Comparison of ENCODE assay signal across 10 cellular contexts in the genomic region with DNA sequence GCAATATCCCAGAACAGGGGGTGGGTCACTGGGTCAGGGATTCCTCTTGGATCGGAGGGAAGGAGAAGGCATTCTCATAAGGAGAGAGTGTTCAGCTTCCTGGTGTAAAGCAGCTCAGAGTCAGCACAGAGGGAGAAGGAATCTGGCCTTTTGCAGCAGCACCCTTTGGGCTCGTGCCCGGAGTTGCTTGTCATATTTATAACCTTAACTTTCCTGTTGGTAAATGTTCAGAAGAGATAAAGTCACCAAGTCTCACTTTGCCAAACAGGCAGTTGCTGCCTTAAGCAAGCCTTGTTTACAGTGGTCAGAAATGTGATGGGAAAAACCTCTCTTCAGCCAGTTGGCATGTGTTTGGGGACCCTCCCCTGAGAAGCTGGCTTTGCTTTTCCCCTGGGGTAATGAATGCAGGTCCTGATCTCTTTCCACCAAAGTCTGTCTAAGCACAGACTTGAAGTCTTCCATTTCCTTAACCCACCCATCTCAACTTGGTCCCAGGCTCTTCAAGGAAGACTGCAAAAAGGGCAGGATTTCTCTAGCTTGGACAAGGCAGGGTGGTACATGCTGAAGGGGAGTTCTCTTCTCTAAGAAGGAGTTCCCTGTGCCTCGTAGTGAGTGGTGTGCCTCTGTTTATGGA.
DNase-seq lines count a peak whose midpoint lies in the region; ATAC-seq and TF ChIP-seq lines count a peak whose summit lies in the region.
"Had no signal": no experiment of that assay in that cellular context is flagged by ENCODE, and none has a peak within 500 bp of the region (broad histone marks: within the 10 kb centered on the region; RNA-seq: fewer than 3 reads in every experiment).

No MANE protein-coding gene starts in this region.

- ATAC-seq in left ventricle myocardium superior = peak; percentile 91
- ATAC-seq in gastrocnemius medialis = peak; percentile 94 to 95
- no peak for ATAC-seq in HG03565 (IDR thresholded peaks at IDR 0.05; ENCODE audit: unreplicated experiment)
- ATAC-seq: HCT116 had no signal

- in situ Hi-C loops in gastrocnemius medialis (cut with MboI; ENCODE audit: low sequenced_read_pairs in 4 of 4) = no loop called here

- H3K9me3 Mint-ChIP-seq in chondrocyte (ENCODE audit: low read depth) = no peaks in the 10 kb centered on the region

- H3K9me3 ChIP-seq in adrenal gland (replicated peaks in 1 of 3) (no peaks in the 10 kb centered on the region), gastrocnemius medialis (no peaks in the 10 kb centered on the region)

- H3K4me1 Mint-ChIP-seq in chondrocyte (ENCODE audit: low read depth) = peaks cover 15% of the 10 kb centered on the region

- H3K36me3 Mint-ChIP-seq in chondrocyte (ENCODE audit: low read depth) = peaks cover 14% of the 10 kb centered on the region

- DNase-seq in GF-D8 (lab: John Stamatoyannopoulos, UW) (peak; percentile 20), adrenal gland (peak; percentile 82 to 97 (median 93)), left ventricle myocardium superior (peak; percentile 92), gastrocnemius medialis (peak; percentile 72 to 87), NCI-H524 (lab: John Stamatoyannopoulos, UW) (no peak), chondrocyte (ENCODE audit: low spot score) (no peak), iPS-NIHi11 (ENCODE audit: low spot score) (no peak)
- DNase-seq: NCI-H1092 treated with DMSO at 0.1 percent for 48 hours had no signal

- TF ChIP-seq POLR2A in adrenal gland (IDR thresholded peaks at IDR 0.05) (peak in 1 of 2 donors; percentile 68), gastrocnemius medialis (IDR thresholded peaks at IDR 0.05) (no peak)

- H3K4me1 ChIP-seq in adrenal gland (replicated peaks in 1 of 2) (peaks cover 17 to 27% of the 10 kb centered on the region in 2 donors), gastrocnemius medialis (peaks cover 36 to 45% of the 10 kb centered on the region in 2 donors)

- peak overlapping the region; percentile 8 to 87 (median 75) for H3K27ac ChIP-seq in adrenal gland
- H3K27ac ChIP-seq in gastrocnemius medialis = peak overlapping the region; percentile 77 to 83 (median 82)

- H3K4me3 ChIP-seq in adrenal gland = no peak overlapping the region
- no peak overlapping the region for H3K4me3 ChIP-seq in gastrocnemius medialis

- WGBS in adrenal gland, 4 donors = 24 to 39% (median 30%) methylated on average over 4 of the region's 4 CpGs

- intact Hi-C loops in adrenal gland (cut with DNase I) (no loop called here), left ventricle myocardium superior (cut with micrococcal nuclease) (no loop called here), gastrocnemius medialis (cut with DNase I; ENCODE audit: low total_unique reads) (loop anchor here (2.0 kb wide), 1 partner anchor 37 kb away; no protein-coding TSS in a partner anchor)

- H3K4me3 Mint-ChIP-seq in chondrocyte (ENCODE audit: unreplicated experiment) = no peak overlapping the region

- H3K27me3 Mint-ChIP-seq in chondrocyte (ENCODE audit: low read depth) = no peaks in the 10 kb centered on the region

- H3K27me3 ChIP-seq in adrenal gland (no peaks in the 10 kb centered on the region), gastrocnemius medialis (no peaks in the 10 kb centered on the region)

- TF ChIP-seq CTCF in adrenal gland (IDR thresholded peaks at IDR 0.05) = no peak
- TF ChIP-seq CTCF in gastrocnemius medialis (IDR thresholded peaks at IDR 0.05 in 4 of 5, conservative IDR thresholded peaks at IDR 0.05 in 1 of 5) = no peak
- TF ChIP-seq CTCF in chondrocyte (IDR thresholded peaks at IDR 0.05) = no peak

- H3K36me3 ChIP-seq in adrenal gland (replicated peaks in 1 of 2) (no peaks in the 10 kb centered on the region), gastrocnemius medialis (no peaks in the 10 kb centered on the region)

- H3K27ac Mint-ChIP-seq in chondrocyte (ENCODE audit: unreplicated experiment) = no peak overlapping the region

Comparison
In these comparisons a context has a peak if more than half of its experiments do, and no peak if none do; other contexts are left out.
1. DNase-seq: peak in GF-D8 (single experiment), adrenal gland (7 of 7), left ventricle myocardium superior (single experiment) and gastrocnemius medialis (2 of 2); none in NCI-H524 (0 of 2), chondrocyte (single experiment) and iPS-NIHi11 (single experiment).